ENCODE assay signal across 29 cellular contexts in the genomic region with DNA sequence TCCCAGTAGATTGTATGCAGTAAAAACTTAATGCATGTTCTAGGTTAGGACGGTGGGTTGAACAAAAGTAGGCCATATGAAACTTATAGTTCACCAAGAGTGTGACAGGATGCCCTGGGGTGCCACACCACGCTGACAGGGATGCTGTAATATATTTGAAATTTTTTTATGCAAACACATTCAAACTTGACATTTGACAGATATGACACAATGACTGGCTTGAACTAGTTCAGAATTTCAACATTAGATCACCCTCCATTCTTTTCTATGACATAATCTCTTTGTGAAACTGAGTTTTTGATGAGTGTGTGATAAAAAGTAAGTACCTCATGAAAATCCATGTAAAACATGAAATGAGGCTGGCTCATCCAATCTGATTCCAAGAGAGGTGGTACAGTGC.
DNase-seq lines count a peak whose midpoint lies in the region; ATAC-seq, FAIRE-seq and TF ChIP-seq lines count a peak whose summit lies in the region.
"Had no signal": no experiment of that assay in that cellular context is flagged by ENCODE, and none has a peak within 500 bp of the region (broad histone marks: within the 10 kb centered on the region; RNA-seq: fewer than 3 reads in every experiment).

No MANE protein-coding gene starts in this region.

- H3K27ac ChIP-seq in HepG2 (ENCODE audit: extremely low read length, insufficient read depth, low read length) (no peak overlapping the region), right lobe of liver (no peak overlapping the region), epithelial cell of prostate (peak overlapping the region; percentile 64), osteoblast (ENCODE audit: low read depth, low read length) (peak overlapping the region; percentile 89)
- H3K27ac ChIP-seq: BLaER1, stomach had no signal

- no peak for TF ChIP-seq EP300 in HepG2 (IDR thresholded peaks at IDR 0.05; ENCODE audit: low read depth in 2 of 2, low read length in 2 of 2)
- TF ChIP-seq EP300 in HepG2 (CRISPR knock-in tag; IDR thresholded peaks at IDR 0.05; ENCODE audit: borderline replicate concordance) = no peak

- no peak overlapping the region for H3K4me3 ChIP-seq in HepG2 (replicated peaks in 1 of 3; ENCODE audit: insufficient read depth in 1 of 3, low read depth in 2 of 3, low read length in 3 of 3)
- no peak overlapping the region for H3K4me3 ChIP-seq in right lobe of liver
- H3K4me3 ChIP-seq in osteoblast (ENCODE audit: insufficient read depth, low read length) = no peak overlapping the region
- H3K4me3 ChIP-seq: BLaER1, cardiac muscle cell, stomach, tibial nerve had no signal

- CTCF ChIA-PET in HepG2 (lab: Yijun Ruan, JAX; ENCODE audit: low intra/inter-chr PET ratio, low total read pairs) = no interaction called here

- no peaks in the 10 kb centered on the region for H4K20me1 ChIP-seq in HepG2 (ENCODE audit: insufficient read depth, low read length)
- no peaks in the 10 kb centered on the region for H4K20me1 ChIP-seq in osteoblast (ENCODE audit: insufficient read depth, low read length)
- H4K20me1 ChIP-seq: BLaER1 had no signal

- no peaks in the 10 kb centered on the region for H3K9me3 Mint-ChIP-seq in endothelial cell (ENCODE audit: unreplicated experiment)
- H3K9me3 Mint-ChIP-seq: activated CD4-positive, alpha-beta T cell treated with anti-CD3 and anti-CD28 coated beads, Interleukin-2, amount 10 ng/mL, durations not matched to agents 24 days and 14 days; memory B cell; naive B cell had no signal

- no peak for FAIRE-seq in HepG2 (lab: Jason Lieb, UNC)
- FAIRE-seq: H1 had no signal

- H3K9me3 ChIP-seq in HepG2 (ENCODE audit: low read length) (no peaks in the 10 kb centered on the region), right lobe of liver (no peaks in the 10 kb centered on the region), osteoblast (ENCODE audit: low read depth, low read length) (no peaks in the 10 kb centered on the region)
- H3K9me3 ChIP-seq: BLaER1, stomach, tibial nerve had no signal

- H3K27ac Mint-ChIP-seq in endothelial cell (ENCODE audit: unreplicated experiment) = no peak overlapping the region
- H3K27ac Mint-ChIP-seq: activated CD4-positive, alpha-beta T cell treated with anti-CD3 and anti-CD28 coated beads, Interleukin-2, amount 10 ng/mL, durations not matched to agents 24 days and 14 days; memory B cell; naive B cell had no signal

- H3K27me3 ChIP-seq in HepG2 (ENCODE audit: control insufficient read depth in 1 of 2, insufficient read depth in 2 of 2, low read length in 2 of 2) (no peaks in the 10 kb centered on the region), right lobe of liver (no peaks in the 10 kb centered on the region), osteoblast (ENCODE audit: insufficient read depth, low read length) (no peaks in the 10 kb centered on the region)
- H3K27me3 ChIP-seq: BLaER1, cardiac muscle cell, stomach, tibial nerve had no signal

- no peak for TF ChIP-seq RAD21 in HepG2 (CRISPR knock-in tag; IDR thresholded peaks at IDR 0.05)

- H2AFZ ChIP-seq in HepG2 (ENCODE audit: low read length) (no peak overlapping the region), osteoblast (ENCODE audit: low read length) (no peak overlapping the region)

- H3K4me1 Mint-ChIP-seq in endothelial cell (ENCODE audit: unreplicated experiment) = peaks cover 33% of the 10 kb centered on the region
- H3K4me1 Mint-ChIP-seq: activated CD4-positive, alpha-beta T cell treated with anti-CD3 and anti-CD28 coated beads, Interleukin-2, amount 10 ng/mL, durations not matched to agents 24 days and 14 days; memory B cell; naive B cell had no signal

- ATAC-seq in HepG2 (no peak), right lobe of liver (no peak), GM21423 (IDR thresholded peaks at IDR 0.05; ENCODE audit: unreplicated experiment) (no peak)
- ATAC-seq: left colon, SK-N-SH treated with all-trans-retinoic acid at 6 μM for 48 hours had no signal

- H3K9ac ChIP-seq in HepG2 (ENCODE audit: insufficient read depth, low read depth, low read length) = no peak overlapping the region
- H3K9ac ChIP-seq: BLaER1 had no signal

- no peak for TF ChIP-seq POLR2A in HepG2 (IDR thresholded peaks at IDR 0.05; ENCODE audit: insufficient read depth in 1 of 2, low read depth in 2 of 2, low read length in 2 of 2)
- TF ChIP-seq POLR2A in right lobe of liver (IDR thresholded peaks at IDR 0.05) = no peak

- no peak for DNase-seq in HepG2 (ENCODE audit: low spot score)
- DNase-seq in right lobe of liver = no peak
- peak; percentile 14 for DNase-seq in epithelial cell of prostate (ENCODE audit: low read depth, low spot score)
- no peak for DNase-seq in osteoblast (ENCODE audit: insufficient read length, low spot score, missing footprints)
- DNase-seq in endothelial cell (ENCODE audit: low spot score) = no peak
- DNase-seq in LoVo (ENCODE audit: low spot score) = no peak
- no peak for DNase-seq in stimulated activated CD4-positive, alpha-beta T cell treated with anti-CD3 and anti-CD28 coated beads, Interleukin-2, amount 100 ng/mL, for 48 hours
- DNase-seq: activated CD4-positive, alpha-beta T cell treated with anti-CD3 and anti-CD28 coated beads, Interleukin-2, amount 10 ng/mL, durations not matched to agents 24 days and 14 days; activated naive CD4-positive, alpha-beta T cell treated with Interleukin-2 at 50 U/mL for 16 hours; activated T-cell treated with anti-CD3 and anti-CD28 coated beads, Interleukin-2, amount 50 U/mL, for 48 hours; amniotic stem cell; DMS79 treated with DMSO at 0.1 percent for 48 hours; KBM-7; left colon; naive B cell; NCI-H1436 treated with DMSO at 0.1 percent for 48 hours; NCI-H2171; NCI-H526 treated with DMSO at 0.1 percent for 48 hours; RPMI8226; stimulated activated CD8-positive, alpha-beta memory T cell treated with anti-CD3 and anti-CD28 coated beads, Interleukin-4, amount 100 ng/mL, for 48 hours; stomach; T-helper 2 cell had no signal

- no peak overlapping the region for H3K4me2 ChIP-seq in HepG2 (ENCODE audit: low read depth, low read length)
- H3K4me2 ChIP-seq in osteoblast (ENCODE audit: insufficient read depth, low read length) = no peak overlapping the region
- H3K4me2 ChIP-seq: BLaER1 had no signal

- no peak overlapping the region for H3K4me3 Mint-ChIP-seq in endothelial cell (ENCODE audit: unreplicated experiment)
- H3K4me3 Mint-ChIP-seq: activated CD4-positive, alpha-beta T cell treated with anti-CD3 and anti-CD28 coated beads, Interleukin-2, amount 10 ng/mL, durations not matched to agents 24 days and 14 days; memory B cell; naive B cell had no signal

- peaks cover 1% of the 10 kb centered on the region for H3K27me3 Mint-ChIP-seq in endothelial cell (ENCODE audit: unreplicated experiment)

- no TSS peak for BruUV-seq in HepG2 (replicated peaks; lab: Mats Ljungman, UMichigan)

- POLR2A ChIA-PET in HepG2 (lab: Yijun Ruan, JAX) = no interaction called here

- H3K36me3 ChIP-seq in HepG2 (replicated peaks in 1 of 2; ENCODE audit: control insufficient read depth in 1 of 2, insufficient read depth in 2 of 2, low read length in 2 of 2) (no peaks in the 10 kb centered on the region), right lobe of liver (no peaks in the 10 kb centered on the region), osteoblast (ENCODE audit: insufficient read depth, low read length) (peaks cover 70% of the 10 kb centered on the region)
- H3K36me3 ChIP-seq: BLaER1, tibial nerve had no signal

- H3K36me3 Mint-ChIP-seq in endothelial cell (ENCODE audit: low read depth, unreplicated experiment) = no peaks in the 10 kb centered on the region
- H3K36me3 Mint-ChIP-seq: memory B cell, naive B cell had no signal

- no peak for TF ChIP-seq CTCF in HepG2 (CRISPR knock-in tag; IDR thresholded peaks at IDR 0.05)
- no peak for TF ChIP-seq CTCF in right lobe of liver (IDR thresholded peaks at IDR 0.05)
- no peak for TF ChIP-seq CTCF in osteoblast (IDR thresholded peaks at IDR 0.05; ENCODE audit: extremely low read depth, low read depth, low read length)
- TF ChIP-seq CTCF in endothelial cell (IDR thresholded peaks at IDR 0.05; ENCODE audit: unreplicated experiment) = no peak

- H3K4me1 ChIP-seq in HepG2 (ENCODE audit: insufficient read depth, low read length) = peaks cover 7% of the 10 kb centered on the region
- H3K4me1 ChIP-seq in right lobe of liver = peaks cover 0 to 16% (median 0%) of the 10 kb centered on the region in 4 donors
- H3K4me1 ChIP-seq in osteoblast (ENCODE audit: insufficient read depth, low read length) = peaks cover 30% of the 10 kb centered on the region
- H3K4me1 ChIP-seq: BLaER1, stomach had no signal

- intact Hi-C loops in HepG2 (cut with micrococcal nuclease; ENCODE audit: unreplicated experiment) = no loop called here
- intact Hi-C loops in right lobe of liver (cut with DNase I) = no loop called here

- in situ Hi-C loops in HepG2 (cut with HindIII; ENCODE audit: extremely low pct_ligation_motif_present, low pct_unique_long_range_greater_than_20kb) = no loop called here

- H3K79me2 ChIP-seq in HepG2 (ENCODE audit: insufficient read depth, low read length) = no peaks in the 10 kb centered on the region
- no peaks in the 10 kb centered on the region for H3K79me2 ChIP-seq in osteoblast (ENCODE audit: insufficient read depth, low read length)

- WGBS in HepG2 (ENCODE audit: low lambda C conversion rate) = 9% methylated on average over 2 of the region's 2 CpGs
- 81% methylated on average over 2 of the region's 2 CpGs for whole genome bisulfite sequencing in right lobe of liver (ENCODE audit: insufficient coverage, low coverage, low lambda C conversion rate, missing lambda C conversion rate)

TF ChIP-seq in HepG2, 621 proteins besides CTCF, POLR2A, EP300 and RAD21:
- TF ChIP-seq ZNF749 (CRISPR knock-in tag; IDR thresholded peaks at IDR 0.05; ENCODE audit: borderline replicate concordance) (no peak), ATF7 (IDR thresholded peaks at IDR 0.05) (peak; percentile 26; the same call in 1 of the 2 replicates), ATF7 (CRISPR knock-in tag; IDR thresholded peaks at IDR 0.05) (no peak), CREB1 (IDR thresholded peaks at IDR 0.05) (0 out of 2 replicates have a peak, but pooled peaks have one; percentile 12), CREB1 (CRISPR knock-in tag; IDR thresholded peaks at IDR 0.05) (no peak), KDM3A (CRISPR knock-in tag; IDR thresholded peaks at IDR 0.05; ENCODE audit: low read depth) (no peak)

Comparison
In these comparisons a context has a peak if more than half of its experiments do, and no peak if none do; other contexts are left out.
1. H3K27ac ChIP-seq: peak in epithelial cell of prostate (single experiment) and osteoblast (single experiment); none in HepG2 (single experiment) and right lobe of liver (0 of 3).